In the genomic region with DNA sequence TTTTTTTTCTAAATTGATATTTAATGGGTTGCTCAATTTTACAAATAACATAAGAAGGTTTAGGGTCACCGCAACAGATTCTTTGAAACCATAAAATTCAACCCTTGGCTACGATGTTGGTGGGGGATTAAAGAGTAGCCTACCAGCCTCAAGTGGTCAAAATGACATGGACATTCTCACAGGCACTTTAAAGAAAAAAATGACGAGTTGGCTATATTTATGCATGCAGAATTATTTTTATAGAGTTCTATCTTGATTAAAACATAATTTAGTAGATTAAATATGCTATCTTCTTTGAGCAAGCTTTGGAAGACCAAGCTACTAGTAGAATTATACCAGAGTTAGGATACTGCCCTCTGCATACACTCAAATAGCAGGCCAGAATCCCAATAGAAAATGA, we compare ENCODE assay signal across 28 cellular contexts.
"Had no signal": no experiment of that assay in that cellular context is flagged by ENCODE, and none has a peak within 500 bp of the region (broad histone marks: within the 10 kb centered on the region; RNA-seq: fewer than 3 reads in every experiment).

No MANE protein-coding gene starts in this region.

- H3K27me3 ChIP-seq: esophagus squamous epithelium, gastrocnemius medialis, heart right ventricle, left lung had no signal

- H3K4me1 Mint-ChIP-seq: naive thymus-derived CD8-positive, alpha-beta T cell had no signal

- H3K4me3 Mint-ChIP-seq: dendritic cell treated with granulocyte-macrophage colony-stimulating factor and Interleukin-4, amounts not matched to agents 40 ng/mL and 50 ng/mL, for 4 days; effector memory CD8-positive, alpha-beta T cell; endodermal cell; mesothelial cell of epicardium; naive B cell; naive thymus-derived CD8-positive, alpha-beta T cell had no signal

- FAIRE-seq: endometrium, islet of Langerhans, keratinocyte had no signal

- H3K9me3 Mint-ChIP-seq: dendritic cell treated with granulocyte-macrophage colony-stimulating factor and Interleukin-4, amounts not matched to agents 40 ng/mL and 50 ng/mL, for 4 days; endodermal cell had no signal

- H3K27ac Mint-ChIP-seq: dendritic cell treated with granulocyte-macrophage colony-stimulating factor and Interleukin-4, amounts not matched to agents 40 ng/mL and 50 ng/mL, for 4 days; effector memory CD8-positive, alpha-beta T cell; endodermal cell; mesothelial cell of epicardium; naive B cell; naive thymus-derived CD8-positive, alpha-beta T cell had no signal

- H3K4me3 ChIP-seq: esophagus squamous epithelium, gastrocnemius medialis, heart right ventricle, left lung, lower lobe of right lung, mucosa of descending colon had no signal

- ATAC-seq: effector memory CD8-positive, alpha-beta T cell; esophagus mucosa; gastrocnemius medialis; heart right ventricle; left cardiac atrium; left lung; left ventricle myocardium superior; lower lobe of right lung; mucosa of descending colon; naive thymus-derived CD8-positive, alpha-beta T cell had no signal

- H3K36me3 ChIP-seq: esophagus squamous epithelium, gastrocnemius medialis, heart right ventricle, left lung, lower lobe of right lung had no signal

- H3K36me3 Mint-ChIP-seq: naive B cell had no signal

- DNase-seq: cortex of kidney; effector CD8-positive, alpha-beta T cell; effector memory CD8-positive, alpha-beta T cell; endodermal cell; erythroblast; esophagus squamous epithelium; foreskin fibroblast; foreskin melanocyte; gastrocnemius medialis; glutamatergic neuron; head of caudate nucleus; heart right ventricle; hippocampal formation; left cardiac atrium; left lung; left ventricle myocardium superior; lower lobe of right lung; mesenchymal stem cell; mucosa of descending colon; naive B cell; naive thymus-derived CD8-positive, alpha-beta T cell had no signal

- H3K4me1 ChIP-seq: gastrocnemius medialis, lower lobe of right lung had no signal

- H3K27ac ChIP-seq: epithelial cell of prostate, esophagus squamous epithelium, gastrocnemius medialis, heart right ventricle, left lung, lower lobe of right lung had no signal

- H3K9me3 ChIP-seq: esophagus squamous epithelium, gastrocnemius medialis, heart right ventricle, left lung, lower lobe of right lung, mucosa of descending colon had no signal
